Comparison of ENCODE assay signal across 17 cellular contexts in the genomic region with DNA sequence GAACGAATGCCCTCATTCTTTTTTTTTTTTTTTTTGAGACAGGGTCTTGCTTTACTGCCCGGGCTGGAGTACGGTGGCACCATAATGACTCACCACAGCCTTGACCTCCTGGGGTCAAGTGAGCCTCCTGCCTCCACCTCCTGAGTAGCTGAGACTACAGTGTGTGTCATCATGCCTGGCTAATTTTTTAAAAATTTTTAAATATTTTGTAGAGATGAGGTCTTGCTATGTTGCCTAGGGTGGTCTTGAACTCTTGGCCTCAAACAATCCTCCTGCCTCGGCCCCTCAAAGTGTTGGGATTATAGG.
A peak's percentile ranks its signal among the peaks of the same experiment; 100 is the strongest.
DNase-seq lines count a peak whose midpoint lies in the region; TF ChIP-seq lines count a peak whose summit lies in the region.
"Had no signal": no experiment of that assay in that cellular context is flagged by ENCODE, and none has a peak within 500 bp of the region (broad histone marks: within the 10 kb centered on the region; RNA-seq: fewer than 3 reads in every experiment).

No MANE protein-coding gene starts in this region.

- peak; percentile 74 for DNase-seq in ELR (ENCODE audit: low read depth)
- DNase-seq in MG63: peak; percentile 69
- DNase-seq in fibroblast of mammary gland (ENCODE audit: low read depth): peak; percentile 64
- no peak for DNase-seq in NCI-H510A (lab: John Stamatoyannopoulos, UW)
- no peak for DNase-seq in stimulated activated CD4-positive, alpha-beta T cell treated with anti-CD3 and anti-CD28 coated beads, Interleukin-1b, Interleukin-23, amount 100 ng/mL, for 48 hours
- no peak for DNase-seq in COLO668 (lab: John Stamatoyannopoulos, UW; ENCODE audit: unreplicated experiment)
- DNase-seq in NCI-H1105 (lab: John Stamatoyannopoulos, UW): no peak
- DNase-seq: activated naive CD8-positive, alpha-beta T cell treated with anti-CD3 and anti-CD28 coated beads for 36 hours; brain microvascular endothelial cell; NCI-H1105 treated with DMSO at 0.1 percent for 48 hours; NCI-H748 treated with DMSO at 0.1 percent for 48 hours; PC-3; stimulated activated CD4-positive, alpha-beta T cell treated with anti-CD3 and anti-CD28 coated beads, Interleukin-4, amount 100 ng/mL, for 24 hours; T-helper 9 cell had no signal

- peak overlapping the region; percentile 70 for H3K4me2 ChIP-seq in skeletal muscle satellite cell (ENCODE audit: low read length)
- H3K4me2 ChIP-seq: KMS-11 had no signal

- no peak for TF ChIP-seq CTCF in fibroblast of mammary gland (conservative IDR thresholded peaks at IDR 0.05; ENCODE audit: control insufficient read depth, insufficient read depth, low read depth, low read length)

- H3K4me1 ChIP-seq in skeletal muscle satellite cell (ENCODE audit: control insufficient read depth, insufficient read depth, low read length): peaks cover 20% of the 10 kb centered on the region

- H3K9me3 ChIP-seq in MG63 (no peaks in the 10 kb centered on the region), skeletal muscle satellite cell (replicated peaks; ENCODE audit: low read length) (no peaks in the 10 kb centered on the region)
- H3K9me3 ChIP-seq: ovary had no signal

- no peak overlapping the region for H3K4me3 ChIP-seq in MG63
- no peak overlapping the region for H3K4me3 ChIP-seq in fibroblast of mammary gland (ENCODE audit: control insufficient read depth, low read depth, low read length)
- no peak overlapping the region for H3K4me3 ChIP-seq in skeletal muscle satellite cell (ENCODE audit: low read length)
- H3K4me3 ChIP-seq: ovary had no signal

- no peak overlapping the region for H3K9ac ChIP-seq in skeletal muscle satellite cell (ENCODE audit: low read depth, low read length)
- H3K9ac ChIP-seq: KMS-11 had no signal

- H3K36me3 ChIP-seq in MG63 (no peaks in the 10 kb centered on the region), skeletal muscle satellite cell (ENCODE audit: insufficient read depth, low read length) (no peaks in the 10 kb centered on the region)
- H3K36me3 ChIP-seq: brain microvascular endothelial cell, ovary had no signal

- H3K27me3 ChIP-seq in MG63: no peaks in the 10 kb centered on the region
- H3K27me3 ChIP-seq in skeletal muscle satellite cell (ENCODE audit: control insufficient read depth, insufficient read depth, low read length): no peaks in the 10 kb centered on the region
- H3K27me3 ChIP-seq: brain microvascular endothelial cell, ovary had no signal

Comparison
In these comparisons a context has a peak if more than half of its experiments do, and no peak if none do; other contexts are left out.
1. DNase-seq: peak in ELR (single experiment), MG63 (single experiment) and fibroblast of mammary gland (single experiment); none in NCI-H510A (single experiment), stimulated activated CD4-positive, alpha-beta T cell treated with anti-CD3 and anti-CD28 coated beads, Interleukin-1b, Interleukin-23, amount 100 ng/mL, for 48 hours (single experiment), COLO668 (single experiment) and NCI-H1105 (single experiment).